15 cellular contexts compared by ENCODE assay signal in genomic region chr10:61819208-61819607, GRCh38.
"Had no signal": no experiment of that assay in that cellular context is flagged by ENCODE, and none has a peak within 500 bp of the region (broad histone marks: within the 10 kb centered on the region; RNA-seq: fewer than 3 reads in every experiment).

No MANE protein-coding gene starts in this region.

- H3K27ac ChIP-seq: brain microvascular endothelial cell, neutrophil, parathyroid adenoma, sigmoid colon, spleen, upper lobe of left lung had no signal

- H3K9ac ChIP-seq: parathyroid adenoma had no signal

- H3K79me2 ChIP-seq: parathyroid adenoma had no signal

- ATAC-seq: natural killer cell had no signal

- DNase-seq: activated CD4-positive, alpha-beta T cell treated with anti-CD3 and anti-CD28 coated beads, Interleukin-2, amount 10 ng/mL, durations not matched to agents 7 days and 5 days; activated CD4-positive, CD25-positive, alpha-beta regulatory T cell; activated gamma-delta T cell treated with Interleukin-2 at 50 U/mL for 16 hours; activated naive CD8-positive, alpha-beta T cell treated with anti-CD3 and anti-CD28 coated beads for 36 hours; brain microvascular endothelial cell; cortex of kidney; effector CD4-positive, alpha-beta T cell; foreskin melanocyte; mesenchymal stem cell; natural killer cell; sigmoid colon; spleen; upper lobe of left lung had no signal

- H3K9me3 ChIP-seq: neutrophil, sigmoid colon, spleen, upper lobe of left lung had no signal

- H3K36me3 ChIP-seq: brain microvascular endothelial cell, neutrophil, sigmoid colon, spleen, upper lobe of left lung had no signal

- H3K4me3 ChIP-seq: sigmoid colon, spleen, upper lobe of left lung had no signal

- H3K27me3 ChIP-seq: brain microvascular endothelial cell, neutrophil, sigmoid colon, spleen, upper lobe of left lung had no signal

- H3K4me1 ChIP-seq: parathyroid adenoma, sigmoid colon, spleen, upper lobe of left lung had no signal
